21 cellular contexts compared by ENCODE assay signal in genomic region chr12:109896188-109896587, GRCh38. TPM values are rescaled to one million over a fixed set of nuclear protein-coding genes. Genes with fewer than 3 reads are reported as not detected.
DNase-seq lines count a peak whose midpoint lies in the region; ATAC-seq, FAIRE-seq and TF ChIP-seq lines count a peak whose summit lies in the region.
"Had no signal": no experiment of that assay in that cellular context is flagged by ENCODE, and none has a peak within 500 bp of the region (broad histone marks: within the 10 kb centered on the region; RNA-seq: fewer than 3 reads in every experiment).

No MANE protein-coding gene starts in this region.

- H3K9me3 ChIP-seq in HepG2 (ENCODE audit: low read length) (no peaks in the 10 kb centered on the region), right lobe of liver (no peaks in the 10 kb centered on the region), K562 (replicated peaks; ENCODE audit: control insufficient read depth, insufficient read depth, low read depth, low read length) (no peaks in the 10 kb centered on the region)
- H3K9me3 ChIP-seq: BE2C, BLaER1 had no signal

- H3K4me3 ChIP-seq in HepG2 (replicated peaks in 1 of 3; ENCODE audit: insufficient read depth in 1 of 3, low read depth in 2 of 3, low read length in 3 of 3) (no peak overlapping the region), right lobe of liver (no peak overlapping the region), K562 (no peak overlapping the region)
- H3K4me3 ChIP-seq: BLaER1 had no signal

- H3K36me3 ChIP-seq in HepG2 (replicated peaks in 1 of 2; ENCODE audit: control insufficient read depth in 1 of 2, insufficient read depth in 2 of 2, low read length in 2 of 2) = no peaks in the 10 kb centered on the region
- no peaks in the 10 kb centered on the region for H3K36me3 ChIP-seq in right lobe of liver
- H3K36me3 ChIP-seq in K562 (ENCODE audit: control insufficient read depth, insufficient read depth, low read length) = no peaks in the 10 kb centered on the region
- H3K36me3 ChIP-seq: BE2C, BLaER1 had no signal

- TF ChIP-seq EP300 in HepG2 (IDR thresholded peaks at IDR 0.05; ENCODE audit: low read depth in 2 of 2, low read length in 2 of 2) (no peak), HepG2 (CRISPR knock-in tag; IDR thresholded peaks at IDR 0.05; ENCODE audit: borderline replicate concordance) (no peak), K562 (IDR thresholded peaks at IDR 0.05; ENCODE audit: low read length) (no peak)

- BruUV-seq in HepG2 (replicated peaks; lab: Mats Ljungman, UMichigan) (no TSS peak), K562 (replicated peaks; lab: Mats Ljungman, UMichigan) (no TSS peak)

- POLR2A ChIA-PET in HepG2 (lab: Yijun Ruan, JAX) = no interaction called here
- POLR2A ChIA-PET in K562 (lab: Yijun Ruan, JAX) = interaction anchor here (0.7 kb wide), 1 partner anchor 8 kb away, joined by 3 read pairs; no protein-coding TSS in a partner anchor

- no peak overlapping the region for H3K27ac Mint-ChIP-seq in neural crest cell (ENCODE audit: unreplicated experiment)
- H3K27ac Mint-ChIP-seq: CD4-positive, CD25-positive, alpha-beta regulatory T cell had no signal

- H3K4me1 ChIP-seq in HepG2 (ENCODE audit: insufficient read depth, low read length) (peaks cover 70% of the 10 kb centered on the region), right lobe of liver (peaks cover 0 to 12% (median 5%) of the 10 kb centered on the region in 4 donors), K562 (replicated peaks in 1 of 2; ENCODE audit: control insufficient read depth in 2 of 2, insufficient read depth in 2 of 2, low read length in 2 of 2) (peaks cover 4 to 10% of the 10 kb centered on the region in 2 experiments; a peak in 3 of 5 replicates)
- H3K4me1 ChIP-seq: BE2C had no signal

- 75% methylated on average over 5 of the region's 6 CpGs for WGBS in HepG2 (ENCODE audit: low lambda C conversion rate)
- WGBS in right lobe of liver (ENCODE audit: insufficient coverage, low coverage, low lambda C conversion rate, missing lambda C conversion rate) = 72% methylated on average over 2 of the region's 6 CpGs
- WGBS in K562 (ENCODE audit: insufficient coverage, low coverage, missing lambda C conversion rate) = 42% methylated on average over 6 of the region's 6 CpGs

- CTCF ChIA-PET in HepG2 (lab: Yijun Ruan, JAX; ENCODE audit: low intra/inter-chr PET ratio, low total read pairs) = no interaction called here
- CTCF ChIA-PET in K562 (lab: Yijun Ruan, JAX; ENCODE audit: low intra/inter-chr PET ratio) = no interaction called here

- ATAC-seq in HepG2 (no peak), right lobe of liver (no peak), K562 (no peak)

- peaks cover 12% of the 10 kb centered on the region for H3K4me1 Mint-ChIP-seq in neural crest cell

- no peak overlapping the region for H3K27ac ChIP-seq in HepG2 (ENCODE audit: extremely low read length, insufficient read depth, low read length)
- no peak overlapping the region for H3K27ac ChIP-seq in right lobe of liver
- no peak overlapping the region for H3K27ac ChIP-seq in K562 (ENCODE audit: extremely low read depth, low read depth, low read length)
- H3K27ac ChIP-seq: 22Rv1, BLaER1 had no signal

- in situ Hi-C loops in HepG2 (cut with HindIII; ENCODE audit: extremely low pct_ligation_motif_present, low pct_unique_long_range_greater_than_20kb) = no loop called here
- in situ Hi-C loops in K562 (cut with MboI) = no loop called here

- H3K9ac ChIP-seq in HepG2 (ENCODE audit: insufficient read depth, low read depth, low read length) (no peak overlapping the region), K562 (ENCODE audit: insufficient read depth in 1 of 2, low read depth in 2 of 2, low read length in 2 of 2) (no peak overlapping the region)
- H3K9ac ChIP-seq: BLaER1 had no signal

- no peaks in the 10 kb centered on the region for H3K36me3 Mint-ChIP-seq in neural crest cell (ENCODE audit: low read depth)

- H2AFZ ChIP-seq in HepG2 (ENCODE audit: low read length) (no peak overlapping the region), K562 (ENCODE audit: low read depth, low read length) (no peak overlapping the region)

- peaks cover 9% of the 10 kb centered on the region for H3K79me2 ChIP-seq in HepG2 (ENCODE audit: insufficient read depth, low read length)
- H3K79me2 ChIP-seq in K562 (ENCODE audit: control insufficient read depth, insufficient read depth, low read length) = peaks cover 12% of the 10 kb centered on the region

- no peak for TF ChIP-seq RAD21 in HepG2 (CRISPR knock-in tag; IDR thresholded peaks at IDR 0.05)
- TF ChIP-seq RAD21 in K562 (CRISPR knock-in tag; conservative IDR thresholded peaks at IDR 0.05 in 1 of 2, IDR thresholded peaks at IDR 0.05 in 1 of 2) = no peak

- TF ChIP-seq POLR2A in HepG2 (IDR thresholded peaks at IDR 0.05; ENCODE audit: insufficient read depth in 1 of 2, low read depth in 2 of 2, low read length in 2 of 2) (no peak), right lobe of liver (IDR thresholded peaks at IDR 0.05) (no peak), K562 (conservative IDR thresholded peaks at IDR 0.05) (no peak)

- peaks cover 6% of the 10 kb centered on the region for H3K27me3 Mint-ChIP-seq in neural crest cell (ENCODE audit: low read depth)
- H3K27me3 Mint-ChIP-seq: CD4-positive, alpha-beta memory T cell; CD4-positive, CD25-positive, alpha-beta regulatory T cell had no signal

- H4K20me1 ChIP-seq in HepG2 (ENCODE audit: insufficient read depth, low read length) (no peaks in the 10 kb centered on the region), K562 (replicated peaks; ENCODE audit: control insufficient read depth, insufficient read depth, low read length) (no peaks in the 10 kb centered on the region)
- H4K20me1 ChIP-seq: BLaER1 had no signal

- FAIRE-seq in HepG2 (lab: Jason Lieb, UNC) (no peak), K562 (lab: Jason Lieb, UNC) (no peak), D721Med (lab: Jason Lieb, UNC) (no peak)
- FAIRE-seq: G401.6, GM12891, GM19239 had no signal

- H3K4me2 ChIP-seq in HepG2 (ENCODE audit: low read depth, low read length) = no peak overlapping the region
- H3K4me2 ChIP-seq in K562 (ENCODE audit: insufficient read depth, low read length) = no peak overlapping the region
- H3K4me2 ChIP-seq: BLaER1 had no signal

- H3K27me3 ChIP-seq in HepG2 (ENCODE audit: control insufficient read depth in 1 of 2, insufficient read depth in 2 of 2, low read length in 2 of 2) = peaks cover 0 to 3% of the 10 kb centered on the region in 2 experiments; a peak in 2 of 5 replicates
- H3K27me3 ChIP-seq in right lobe of liver = no peaks in the 10 kb centered on the region
- H3K27me3 ChIP-seq in K562 (ENCODE audit: control insufficient read depth in 2 of 2, insufficient read depth in 2 of 2, low read length in 2 of 2) = peaks cover 4 to 15% of the 10 kb centered on the region in 2 experiments; a peak in 4 of 5 replicates
- H3K27me3 ChIP-seq: BE2C, BLaER1 had no signal

- TF ChIP-seq CTCF in HepG2 (CRISPR knock-in tag; IDR thresholded peaks at IDR 0.05) = no peak
- no peak for TF ChIP-seq CTCF in right lobe of liver (IDR thresholded peaks at IDR 0.05)
- TF ChIP-seq CTCF in K562 (IDR thresholded peaks at IDR 0.05 in 2 of 3, conservative IDR thresholded peaks at IDR 0.05 in 1 of 3; ENCODE audit: insufficient read depth in 2 of 3, low read depth in 1 of 3, low read length in 3 of 3) = no peak
- TF ChIP-seq CTCF in neural crest cell (conservative IDR thresholded peaks at IDR 0.05) = no peak
- TF ChIP-seq CTCF in D721Med (IDR thresholded peaks at IDR 0.05; ENCODE audit: insufficient read depth, missing control alignments) = no peak

- no peaks in the 10 kb centered on the region for H3K9me1 ChIP-seq in K562 (ENCODE audit: control insufficient read depth, insufficient read depth, low read length)

- H3K4me3 Mint-ChIP-seq in neural crest cell = peak overlapping the region; percentile 57
- H3K4me3 Mint-ChIP-seq: CD14-positive monocyte had no signal

- no peak for DNase-seq in HepG2 (ENCODE audit: low spot score)
- no peak for DNase-seq in right lobe of liver
- no peak for DNase-seq in K562 (ENCODE audit: extremely low read depth in 1 of 4, low spot score in 3 of 4)
- no peak for DNase-seq in neural crest cell (ENCODE audit: low read depth, low spot score)
- DNase-seq in activated effector memory CD4-positive, alpha-beta T cell treated with Interleukin-2 at 50 U/mL for 16 hours = no peak
- no peak for DNase-seq in D721Med (ENCODE audit: insufficient read length, low spot score)
- DNase-seq: ACHN; BE2C; C1 segment of cervical spinal cord; CD4-positive, alpha-beta memory T cell; CD4-positive, CD25-positive, alpha-beta regulatory T cell; CD8-positive, alpha-beta memory T cell; COR-L47; DMS79 treated with DMSO at 0.1 percent for 48 hours; GF-D8 had no signal

- intact Hi-C loops in HepG2 (cut with micrococcal nuclease; ENCODE audit: unreplicated experiment) = no loop called here
- intact Hi-C loops in right lobe of liver (cut with DNase I) = no loop called here
- intact Hi-C loops in K562 (cut with micrococcal nuclease) = no loop called here

- no peaks in the 10 kb centered on the region for H3K9me3 Mint-ChIP-seq in neural crest cell
- H3K9me3 Mint-ChIP-seq: CD4-positive, alpha-beta memory T cell; CD4-positive, CD25-positive, alpha-beta regulatory T cell had no signal

RNA-seq across cellular contexts. Expression of gene TCHP, which starts 3.9 kb away (rescaled TPM):
- 10.4 and 12.2 TPM in 2 replicates for total RNA-seq in HepG2 (2016; rRNA removed; fragmentation: Illumina TruSeq; extraction: Trizol)
- total RNA-seq in HepG2 (2016; cell fraction: cytosol; rRNA removed; fragmentation: Illumina TruSeq; extraction: Trizol; ENCODE audit: low read depth) = 2.5 and 2.6 TPM in 2 replicates
- total RNA-seq in HepG2 (2016; cell fraction: insoluble cytoplasmic fraction; rRNA removed; fragmentation: Illumina TruSeq; extraction: Trizol) = 8.5 and 11.7 TPM in 2 replicates
- total RNA-seq in HepG2 (2016; cell fraction: membrane; rRNA removed; fragmentation: Illumina TruSeq; extraction: Trizol) = 5.2 and 5.6 TPM in 2 replicates
- total RNA-seq in HepG2 (2016; cell fraction: nucleus; rRNA removed; fragmentation: Illumina TruSeq; extraction: Trizol) = 12.5 and 13.8 TPM in 2 replicates
- 6.3 and 6.7 TPM in 2 replicates for polyA plus RNA-seq in HepG2 (2011; rRNA removed)
- 4.3 and 5.7 TPM in 2 replicates for polyA plus RNA-seq in HepG2 (2011; cell fraction: cytosol; rRNA removed)
- 32.3 and 36.3 TPM in 2 replicates for polyA plus RNA-seq in HepG2 (2011; cell fraction: nucleus; rRNA removed)
- polyA plus RNA-seq in HepG2 (2012) = 7.6 and 9.7 TPM in 2 replicates
- polyA plus RNA-seq in HepG2 (2016; cell fraction: cytosol; fragmentation: Illumina TruSeq; extraction: Trizol; ENCODE audit: low read depth) = 1.2 and 1.4 TPM in 2 replicates
- polyA plus RNA-seq in HepG2 (2016; cell fraction: insoluble cytoplasmic fraction; fragmentation: Illumina TruSeq; extraction: Trizol; ENCODE audit: low read depth) = 11.8 and 12.5 TPM in 2 replicates
- 3.1 and 3.4 TPM in 2 replicates for polyA plus RNA-seq in HepG2 (2016; cell fraction: membrane; fragmentation: Illumina TruSeq; extraction: Trizol; ENCODE audit: low read depth)
- polyA plus RNA-seq in HepG2 (2016; cell fraction: nucleus; fragmentation: Illumina TruSeq; extraction: Trizol; ENCODE audit: insufficient read depth, low read depth) = 29.5 and 29.6 TPM in 2 replicates
- 5.0 and 14.9 TPM in 2 replicates for polyA minus RNA-seq in HepG2 (2011; rRNA and poly(A)+ RNA removed; ENCODE audit: low replicate concordance)
- 1.4 and 1.7 TPM in 2 replicates for polyA minus RNA-seq in HepG2 (2011; cell fraction: cytosol; rRNA and poly(A)+ RNA removed)
- polyA minus RNA-seq in HepG2 (2011; cell fraction: nucleus; rRNA and poly(A)+ RNA removed) = 11.3 and 11.8 TPM in 2 replicates
- total RNA-seq in right lobe of liver = 1 to 10 TPM; 4.9 to 8.8 (median 6.8) TPM
- 38.1 and 49.8 TPM in 2 replicates for total RNA-seq in K562 (2011; cell fraction: chromatin; rRNA removed; ENCODE audit: low replicate concordance)
- 30.0 and 31.9 TPM in 2 replicates for total RNA-seq in K562 (2011; cell fraction: nucleolus; rRNA removed)
- total RNA-seq in K562 (2011; cell fraction: nucleoplasm; rRNA removed) = 33.7 and 35.5 TPM in 2 replicates
- total RNA-seq in K562 (2014; rRNA removed) = 19.7 and 27.7 TPM in 2 replicates
- total RNA-seq in K562 (2014; rRNA removed; fragmentation: Illumina TruSeq; extraction: Trizol) = 12.0 and 12.8 TPM in 2 replicates
- 19.7 and 22.4 TPM in 2 replicates for total RNA-seq in K562 (2015; rRNA removed; fragmentation: Illumina TruSeq; extraction: Trizol)
- total RNA-seq in K562 (2021) = 18.7 and 20.4 TPM in 2 replicates
- polyA plus RNA-seq in K562 (2011; rRNA removed) = 13.7 and 15.0 TPM in 2 replicates
- 10.1 and 10.3 TPM in 2 replicates for polyA plus RNA-seq in K562 (2011; cell fraction: cytosol; rRNA removed)
- 28.9 and 31.1 TPM in 2 replicates for polyA plus RNA-seq in K562 (2011; cell fraction: nucleus; rRNA removed)
- polyA plus RNA-seq in K562 (2012) = 25.7 and 29.2 TPM in 2 replicates
- polyA plus RNA-seq in K562 (2014; fragmentation: Illumina TruSeq; extraction: Trizol) = 19.4 and 20.2 TPM in 2 replicates
- 1 to 10 TPM; 3.4 to 4.7 TPM for polyA plus RNA-seq in K562 (2014; fragmentation: Nextera tagmentation; extraction: Ambion mirVana)
- 29.6 and 30.4 TPM in 2 replicates for polyA plus RNA-seq in K562 (2014; rRNA removed)
- 8.3 and 10.1 TPM in 2 replicates for polyA minus RNA-seq in K562 (2011; rRNA and poly(A)+ RNA removed)
- polyA minus RNA-seq in K562 (2011; cell fraction: cytosol; rRNA and poly(A)+ RNA removed) = 4.8 and 7.6 TPM in 2 replicates
- 9.8 and 13.4 TPM in 2 replicates for polyA minus RNA-seq in K562 (2011; cell fraction: nucleus; rRNA and poly(A)+ RNA removed)
- 27.6 and 31.4 TPM in 2 replicates for total RNA-seq in neural crest cell

RNA-seq across cellular contexts. Expression of gene GLTP, which starts 15.8 kb away (rescaled TPM):
- total RNA-seq in HepG2 (2016; rRNA removed; fragmentation: Illumina TruSeq; extraction: Trizol) (12.9 and 13.0 TPM in 2 replicates), right lobe of liver (10 to 100 TPM in 5 of 6 experiments, 1 to 10 TPM in 1; 9.8 to 20.8 (median 13.6) TPM), K562 (2014; rRNA removed) (6.9 and 10.7 TPM in 2 replicates), K562 (2014; rRNA removed; fragmentation: Illumina TruSeq; extraction: Trizol) (7.2 and 7.8 TPM in 2 replicates), K562 (2015; rRNA removed; fragmentation: Illumina TruSeq; extraction: Trizol) (5.3 and 6.1 TPM in 2 replicates), K562 (2021) (6.0 and 6.6 TPM in 2 replicates), neural crest cell (32.0 and 34.0 TPM in 2 replicates)
- total RNA-seq in HepG2 (2016; cell fraction: cytosol; rRNA removed; fragmentation: Illumina TruSeq; extraction: Trizol; ENCODE audit: low read depth) = 14.4 and 15.2 TPM in 2 replicates
- 12.4 and 12.7 TPM in 2 replicates for total RNA-seq in HepG2 (2016; cell fraction: insoluble cytoplasmic fraction; rRNA removed; fragmentation: Illumina TruSeq; extraction: Trizol)
- 34.8 and 35.0 TPM in 2 replicates for total RNA-seq in HepG2 (2016; cell fraction: membrane; rRNA removed; fragmentation: Illumina TruSeq; extraction: Trizol)
- total RNA-seq in HepG2 (2016; cell fraction: nucleus; rRNA removed; fragmentation: Illumina TruSeq; extraction: Trizol) = 4.4 and 5.2 TPM in 2 replicates
- polyA plus RNA-seq in HepG2 (2011; rRNA removed) (10.7 and 11.5 TPM in 2 replicates), K562 (2011; rRNA removed) (4.7 and 4.9 TPM in 2 replicates), K562 (2014; fragmentation: Illumina TruSeq; extraction: Trizol) (7.8 and 8.3 TPM in 2 replicates), K562 (2014; fragmentation: Nextera tagmentation; extraction: Ambion mirVana) (1 to 10 TPM; 4.4 to 5.0 TPM), K562 (2014; rRNA removed) (5.7 and 6.1 TPM in 2 replicates)
- 10.9 and 11.5 TPM in 2 replicates for polyA plus RNA-seq in HepG2 (2011; cell fraction: cytosol; rRNA removed)
- 3.4 and 4.3 TPM in 2 replicates for polyA plus RNA-seq in HepG2 (2011; cell fraction: nucleus; rRNA removed)
- polyA plus RNA-seq in HepG2 (2012) = 12.3 and 13.7 TPM in 2 replicates
- 20.7 and 21.8 TPM in 2 replicates for polyA plus RNA-seq in HepG2 (2016; cell fraction: cytosol; fragmentation: Illumina TruSeq; extraction: Trizol; ENCODE audit: low read depth)
- polyA plus RNA-seq in HepG2 (2016; cell fraction: insoluble cytoplasmic fraction; fragmentation: Illumina TruSeq; extraction: Trizol; ENCODE audit: low read depth) = 17.9 TPM in 2 replicates
- 36.8 and 38.1 TPM in 2 replicates for polyA plus RNA-seq in HepG2 (2016; cell fraction: membrane; fragmentation: Illumina TruSeq; extraction: Trizol; ENCODE audit: low read depth)
- 10.2 and 10.4 TPM in 2 replicates for polyA plus RNA-seq in HepG2 (2016; cell fraction: nucleus; fragmentation: Illumina TruSeq; extraction: Trizol; ENCODE audit: insufficient read depth, low read depth)
- polyA minus RNA-seq in HepG2 (2011; rRNA and poly(A)+ RNA removed; ENCODE audit: low replicate concordance) = 25.4 and 50.4 TPM in 2 replicates
- polyA minus RNA-seq in HepG2 (2011; cell fraction: cytosol; rRNA and poly(A)+ RNA removed) = 16.7 and 19.5 TPM in 2 replicates
- polyA minus RNA-seq in HepG2 (2011; cell fraction: nucleus; rRNA and poly(A)+ RNA removed) = 2.4 and 3.9 TPM in 2 replicates
- 2.4 and 3.1 TPM in 2 replicates for total RNA-seq in K562 (2011; cell fraction: chromatin; rRNA removed; ENCODE audit: low replicate concordance)
- 1.8 and 2.0 TPM in 2 replicates for total RNA-seq in K562 (2011; cell fraction: nucleolus; rRNA removed)
- total RNA-seq in K562 (2011; cell fraction: nucleoplasm; rRNA removed) = 2.1 and 2.7 TPM in 2 replicates
- polyA plus RNA-seq in K562 (2011; cell fraction: cytosol; rRNA removed) = 3.7 and 4.8 TPM in 2 replicates
- polyA plus RNA-seq in K562 (2011; cell fraction: nucleus; rRNA removed) = 0.81 and 1.2 TPM in 2 replicates
- 7.0 and 9.7 TPM in 2 replicates for polyA plus RNA-seq in K562 (2012)
- 5.7 and 6.3 TPM in 2 replicates for polyA minus RNA-seq in K562 (2011; rRNA and poly(A)+ RNA removed)
- 6.8 and 13.3 TPM in 2 replicates for polyA minus RNA-seq in K562 (2011; cell fraction: cytosol; rRNA and poly(A)+ RNA removed)
- 0.67 and 1.00 TPM in 2 replicates for polyA minus RNA-seq in K562 (2011; cell fraction: nucleus; rRNA and poly(A)+ RNA removed)

Comparison
In these comparisons a context has a peak if more than half of its experiments do, and no peak if none do; other contexts are left out.
1. Of the 241 proteins assayed by ChIP-seq in both HepG2 and K562: peak only in HepG2: CHD4; only in K562: ADNP, HDAC2, KDM1A, PTBP1, ZFP36 and ZNF24; in both: none; in neither: 234.